Comparison of ENCODE assay signal across 25 cellular contexts in the genomic region with DNA sequence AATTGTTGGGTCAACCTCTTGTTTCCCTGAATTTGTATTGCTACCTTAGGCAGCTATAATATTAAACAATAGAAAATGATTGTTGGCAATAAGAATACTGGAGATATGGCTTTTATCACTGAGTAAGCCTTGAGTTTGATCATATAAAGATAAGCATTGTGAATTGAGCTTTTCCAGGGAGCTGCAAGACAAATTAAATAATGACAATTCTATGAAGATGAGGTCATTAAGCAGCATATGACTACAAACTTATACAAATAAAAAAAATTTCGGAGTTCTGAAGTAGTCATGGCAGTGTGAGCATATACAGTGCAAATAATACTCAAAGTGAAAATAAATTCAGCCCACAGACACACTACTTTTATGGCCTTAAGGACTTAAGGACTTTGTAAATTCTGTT.
"Had no signal": no experiment of that assay in that cellular context is flagged by ENCODE, and none has a peak within 500 bp of the region (broad histone marks: within the 10 kb centered on the region; RNA-seq: fewer than 3 reads in every experiment).

No MANE protein-coding gene starts in this region.

- DNase-seq: colonic mucosa; cortex of kidney; dermis blood vessel endothelial cell; dorsolateral prefrontal cortex; effector CD4-positive, alpha-beta T cell; effector CD8-positive, alpha-beta T cell; effector memory CD4-positive, alpha-beta T cell; effector memory CD8-positive, alpha-beta T cell; endodermal cell; erythroblast; esophagus squamous epithelium; foreskin fibroblast; foreskin keratinocyte; foreskin melanocyte; gastrocnemius medialis; glutamatergic neuron; head of caudate nucleus; heart left ventricle; heart right ventricle had no signal

- H3K4me2 ChIP-seq: hepatocyte had no signal

- ATAC-seq: effector memory CD8-positive, alpha-beta T cell; esophagus mucosa; foreskin keratinocyte; gastrocnemius medialis; gastroesophageal sphincter; heart left ventricle; heart right ventricle had no signal

- H2AFZ ChIP-seq: hepatocyte had no signal

- H3K79me2 ChIP-seq: hepatocyte had no signal

- H3K4me1 ChIP-seq: colonic mucosa, esophagus muscularis mucosa, esophagus squamous epithelium, foreskin keratinocyte, gastrocnemius medialis, gastroesophageal sphincter, heart left ventricle, heart right ventricle had no signal

- H3K27me3 ChIP-seq: colonic mucosa, dorsolateral prefrontal cortex, esophagus muscularis mucosa, esophagus squamous epithelium, foreskin keratinocyte, gastrocnemius medialis, gastroesophageal sphincter, heart left ventricle, heart right ventricle, hepatocyte had no signal

- H3K36me3 ChIP-seq: colonic mucosa, esophagus muscularis mucosa, esophagus squamous epithelium, gastrocnemius medialis, gastroesophageal sphincter, heart left ventricle, heart right ventricle had no signal

- H3K27ac ChIP-seq: colonic mucosa, coronary artery, dorsolateral prefrontal cortex, epithelial cell of prostate, esophagus muscularis mucosa, esophagus squamous epithelium, foreskin keratinocyte, gastrocnemius medialis, gastroesophageal sphincter, heart left ventricle, heart right ventricle, hepatocyte had no signal

- H3K9me3 ChIP-seq: colonic mucosa, esophagus muscularis mucosa, esophagus squamous epithelium, gastrocnemius medialis had no signal

- H3K4me3 ChIP-seq: colonic mucosa, coronary artery, dorsolateral prefrontal cortex, esophagus muscularis mucosa, esophagus squamous epithelium, gastrocnemius medialis, gastroesophageal sphincter, heart left ventricle, heart right ventricle, hepatocyte had no signal
